ENCODE assay signal across 8 cellular contexts in the genomic region with DNA sequence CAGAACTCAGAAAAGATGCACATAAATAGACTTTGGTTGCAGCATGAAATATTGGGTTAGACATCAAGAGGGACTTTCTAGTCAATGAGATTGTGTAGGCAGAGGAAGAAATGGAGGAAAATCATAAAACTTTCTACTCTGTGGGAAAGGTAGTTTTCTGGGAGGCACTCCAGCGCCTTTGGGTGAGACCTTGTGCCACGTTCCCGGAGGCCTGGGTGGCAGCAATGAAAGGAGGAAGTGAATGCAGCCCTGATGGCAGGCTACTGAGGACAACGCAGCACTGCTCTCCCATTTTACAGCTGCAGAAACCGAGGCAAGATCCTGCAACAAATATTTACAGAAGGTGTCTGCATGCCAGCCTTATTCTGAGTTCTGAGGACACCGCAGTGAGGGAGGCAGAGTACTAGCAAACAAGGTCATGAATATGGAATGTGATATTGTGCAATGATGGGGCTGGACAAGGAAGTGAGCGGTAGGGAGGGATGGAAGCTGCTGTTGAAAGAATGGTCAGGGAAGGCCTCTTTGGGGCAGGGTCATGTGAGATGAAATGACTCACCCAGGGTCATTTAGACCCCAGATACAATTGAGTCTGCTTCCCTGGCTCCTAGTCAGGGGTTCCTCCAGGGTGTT.
DNase-seq lines count a peak whose midpoint lies in the region; ATAC-seq, FAIRE-seq and TF ChIP-seq lines count a peak whose summit lies in the region.

No MANE protein-coding gene starts in this region.

- no peaks in the 10 kb centered on the region for H3K27me3 ChIP-seq in gastrocnemius medialis

- no peaks in the 10 kb centered on the region for H3K9me3 ChIP-seq in gastrocnemius medialis

- DNase-seq in H54 (ENCODE audit: insufficient read length, low spot score) = peak; percentile 73
- DNase-seq in SKM-1 (lab: John Stamatoyannopoulos, UW; ENCODE audit: unreplicated experiment) = peak; percentile 28
- peak; percentile 98 for DNase-seq in fibroblast of villous mesenchyme (ENCODE audit: low read depth)
- peak; percentile 23 to 24 for DNase-seq in gastrocnemius medialis
- no peak for DNase-seq in NK-92 (lab: John Stamatoyannopoulos, UW; ENCODE audit: unreplicated experiment)
- DNase-seq in activated naive CD4-positive, alpha-beta T cell treated with Interleukin-2 at 50 U/mL for 16 hours = no peak
- DNase-seq in stimulated activated naive CD4-positive, alpha-beta T cell treated with Interleukin-2 at 50 U/mL for 16 hours (lab: John Stamatoyannopoulos, UW) = no peak

- H3K27ac ChIP-seq in gastrocnemius medialis = no peak overlapping the region

- peak; percentile 41 to 76 for ATAC-seq in gastrocnemius medialis
- ATAC-seq in HG03039 (IDR thresholded peaks at IDR 0.05; ENCODE audit: unreplicated experiment) = no peak

- H3K4me3 ChIP-seq in fibroblast of villous mesenchyme (ENCODE audit: low read depth, low read length) (no peak overlapping the region), gastrocnemius medialis (no peak overlapping the region)

- intact Hi-C loops in gastrocnemius medialis (cut with DNase I; ENCODE audit: low total_unique reads) = no loop called here

- FAIRE-seq in H54 (lab: Jason Lieb, UNC) = peak; percentile 69

- TF ChIP-seq POLR2A in H54 (IDR thresholded peaks at IDR 0.05; ENCODE audit: low read depth, low read length) (no peak), gastrocnemius medialis (IDR thresholded peaks at IDR 0.05) (no peak)

- no peaks in the 10 kb centered on the region for H3K4me1 ChIP-seq in gastrocnemius medialis

- TF ChIP-seq CTCF in fibroblast of villous mesenchyme (IDR thresholded peaks at IDR 0.05; ENCODE audit: insufficient read depth, low read depth, low read length) = no peak
- TF ChIP-seq CTCF in gastrocnemius medialis (IDR thresholded peaks at IDR 0.05 in 4 of 5, conservative IDR thresholded peaks at IDR 0.05 in 1 of 5) = no peak

- no peaks in the 10 kb centered on the region for H3K36me3 ChIP-seq in gastrocnemius medialis

- in situ Hi-C loops in gastrocnemius medialis (cut with MboI; ENCODE audit: low sequenced_read_pairs in 4 of 4) = no loop called here

Comparison
In these comparisons a context has a peak if more than half of its experiments do, and no peak if none do; other contexts are left out.
1. DNase-seq: peak in H54 (single experiment), SKM-1 (single experiment), fibroblast of villous mesenchyme (single experiment) and gastrocnemius medialis (2 of 2); none in NK-92 (single experiment), activated naive CD4-positive, alpha-beta T cell treated with Interleukin-2 at 50 U/mL for 16 hours (single experiment) and stimulated activated naive CD4-positive, alpha-beta T cell treated with Interleukin-2 at 50 U/mL for 16 hours (single experiment).